ENCODE assay signal across 8 cellular contexts in genomic region chr2:19863303-19864041, GRCh38. TPM values are rescaled to one million over a fixed set of nuclear protein-coding genes. Genes with fewer than 3 reads are reported as not detected.
DNase-seq lines count a peak whose midpoint lies in the region; ATAC-seq and TF ChIP-seq lines count a peak whose summit lies in the region.

No MANE protein-coding gene starts in this region.

- ATAC-seq in GM18868 (IDR thresholded peaks at IDR 0.05; ENCODE audit: unreplicated experiment) (peak; percentile 58), HG03095 (IDR thresholded peaks at IDR 0.05; ENCODE audit: unreplicated experiment) (peak; percentile 62)
- peak; percentile 77 to 89 for ATAC-seq in naive thymus-derived CD8-positive, alpha-beta T cell
- peak; percentile 77 to 79 for ATAC-seq in stimulated activated naive B cell treated with anti-CD40 and anti-IgM and Interleukin-4, amounts not matched to agents 10 μg/mL and 1 μg/mL and 100 μg/mL, for 72 hours (replicated peaks)

- no peaks in the 10 kb centered on the region for H3K36me3 Mint-ChIP-seq in naive thymus-derived CD8-positive, alpha-beta T cell
- H3K36me3 Mint-ChIP-seq in stimulated activated naive B cell treated with anti-CD40 and anti-IgM and Interleukin-4, amounts not matched to agents 10 μg/mL and 1 μg/mL and 100 μg/mL, for 72 hours, result no peaks in the 10 kb centered on the region

- peaks cover 2 to 16% (median 8%) of the 10 kb centered on the region in 4 donors for H3K4me1 Mint-ChIP-seq in naive thymus-derived CD8-positive, alpha-beta T cell
- H3K4me1 Mint-ChIP-seq in stimulated activated naive B cell treated with anti-CD40 and anti-IgM and Interleukin-4, amounts not matched to agents 10 μg/mL and 1 μg/mL and 100 μg/mL, for 72 hours, result peaks cover 8 to 20% of the 10 kb centered on the region in 2 donors

- POLR2A ChIA-PET in naive thymus-derived CD8-positive, alpha-beta T cell (lab: Charles Lee), result no interaction called here

- H3K9ac ChIP-seq in OCI-LY3 (ENCODE audit: low read length) (peak overlapping the region; percentile 46), fibroblast of lung (ENCODE audit: insufficient read depth, low read length) (no peak overlapping the region)

- peaks cover 57% of the 10 kb centered on the region for H3K4me1 ChIP-seq in OCI-LY3 (ENCODE audit: low read length)
- peaks cover 12% of the 10 kb centered on the region for H3K4me1 ChIP-seq in fibroblast of lung (ENCODE audit: control insufficient read depth, extremely low read depth, insufficient read depth, low read length)

- no peak overlapping the region for H3K27ac Mint-ChIP-seq in naive thymus-derived CD8-positive, alpha-beta T cell
- H3K27ac Mint-ChIP-seq in stimulated activated naive B cell treated with anti-CD40 and anti-IgM and Interleukin-4, amounts not matched to agents 10 μg/mL and 1 μg/mL and 100 μg/mL, for 72 hours, result no peak overlapping the region

- H3K4me3 Mint-ChIP-seq in naive thymus-derived CD8-positive, alpha-beta T cell, result peak overlapping the region in 1 of 10 donors; percentile 49
- no peak overlapping the region for H3K4me3 Mint-ChIP-seq in stimulated activated naive B cell treated with anti-CD40 and anti-IgM and Interleukin-4, amounts not matched to agents 10 μg/mL and 1 μg/mL and 100 μg/mL, for 72 hours

- no peaks in the 10 kb centered on the region for H3K9me3 Mint-ChIP-seq in naive thymus-derived CD8-positive, alpha-beta T cell
- no peaks in the 10 kb centered on the region for H3K9me3 Mint-ChIP-seq in stimulated activated naive B cell treated with anti-CD40 and anti-IgM and Interleukin-4, amounts not matched to agents 10 μg/mL and 1 μg/mL and 100 μg/mL, for 72 hours

- no peak for DNase-seq in AG09319 (ENCODE audit: extremely low read depth, low read depth)
- peak; percentile 77 to 81 for DNase-seq in activated T-cell treated with anti-CD3 and anti-CD28 coated beads, Interleukin-2, amount 50 U/mL, for 48 hours
- peak; percentile 44 to 63 for DNase-seq in fibroblast of lung (ENCODE audit: low read depth in 2 of 2)
- peak; percentile 39 to 77 (median 66) for DNase-seq in naive thymus-derived CD8-positive, alpha-beta T cell
- DNase-seq in stimulated activated naive B cell treated with anti-CD40 and anti-IgM and Interleukin-4, amounts not matched to agents 10 μg/mL and 1 μg/mL and 100 μg/mL, for 72 hours, result peak; percentile 47

- H3K27me3 ChIP-seq in OCI-LY3 (ENCODE audit: low read depth, low read length), result no peaks in the 10 kb centered on the region
- H3K27me3 ChIP-seq in fibroblast of lung (ENCODE audit: control insufficient read depth, insufficient read depth, low read length), result no peaks in the 10 kb centered on the region

- H3K36me3 ChIP-seq in OCI-LY3 (replicated peaks; ENCODE audit: low read depth, low read length) (no peaks in the 10 kb centered on the region), fibroblast of lung (ENCODE audit: control insufficient read depth, insufficient read depth, low read length) (no peaks in the 10 kb centered on the region)

- peaks cover 0 to 8% (median 0%) of the 10 kb centered on the region in 5 donors for H3K27me3 Mint-ChIP-seq in naive thymus-derived CD8-positive, alpha-beta T cell
- H3K27me3 Mint-ChIP-seq in stimulated activated naive B cell treated with anti-CD40 and anti-IgM and Interleukin-4, amounts not matched to agents 10 μg/mL and 1 μg/mL and 100 μg/mL, for 72 hours, result peaks cover 12 to 15% of the 10 kb centered on the region in 2 donors

- H3K9me3 ChIP-seq in OCI-LY3 (ENCODE audit: insufficient read depth, low read length) (no peaks in the 10 kb centered on the region), fibroblast of lung (ENCODE audit: control insufficient read depth, insufficient read depth, low read depth, low read length) (no peaks in the 10 kb centered on the region)

- peak; percentile 80 for TF ChIP-seq CTCF in AG09319 (IDR thresholded peaks at IDR 0.05; ENCODE audit: low read depth, low read length)
- TF ChIP-seq CTCF in OCI-LY3 (IDR thresholded peaks at IDR 0.05; ENCODE audit: low read depth, low read length), result peak; percentile 93
- peak; percentile 76 to 78 for TF ChIP-seq CTCF in fibroblast of lung (conservative IDR thresholded peaks at IDR 0.05 in 1 of 2, IDR thresholded peaks at IDR 0.05 in 1 of 2; ENCODE audit: low read depth in 1 of 2, low read length in 2 of 2)

- H2AFZ ChIP-seq in OCI-LY3 (ENCODE audit: low read depth, low read length) (peak overlapping the region; percentile 86), fibroblast of lung (ENCODE audit: low read length) (peak overlapping the region; percentile 15)

- peak overlapping the region; percentile 73 for H3K4me3 ChIP-seq in OCI-LY3 (ENCODE audit: low read length)
- no peak overlapping the region for H3K4me3 ChIP-seq in fibroblast of lung (replicated peaks in 1 of 4; ENCODE audit: control extremely low read depth in 1 of 4, insufficient read depth in 1 of 4, low read depth in 3 of 4, low read length in 4 of 4)

- H3K4me2 ChIP-seq in OCI-LY3 (ENCODE audit: low read length) (peak overlapping the region; percentile 85), fibroblast of lung (ENCODE audit: extremely low read depth, insufficient read depth, low read length) (no peak overlapping the region)

- no peaks in the 10 kb centered on the region for H3K79me2 ChIP-seq in OCI-LY3 (ENCODE audit: low read length)
- H3K79me2 ChIP-seq in fibroblast of lung (ENCODE audit: control insufficient read depth, insufficient read depth, low read length), result no peaks in the 10 kb centered on the region

- H3K27ac ChIP-seq in OCI-LY3 (ENCODE audit: low read length), result no peak overlapping the region
- H3K27ac ChIP-seq in fibroblast of lung (ENCODE audit: insufficient read depth, low read length), result no peak overlapping the region

- H4K20me1 ChIP-seq in OCI-LY3 (ENCODE audit: insufficient read depth, low read length), result no peaks in the 10 kb centered on the region
- H4K20me1 ChIP-seq in fibroblast of lung (ENCODE audit: control insufficient read depth, extremely low read depth, insufficient read depth, low read length), result no peaks in the 10 kb centered on the region

RNA-seq across cellular contexts. Expression of gene TTC32, which starts 38.3 kb away (rescaled TPM):
- 5.6 and 5.8 TPM in 2 replicates for total RNA-seq in fibroblast of lung
- 4.7 and 6.0 TPM in 2 replicates for polyA plus RNA-seq in fibroblast of lung
- 4.2 and 6.1 TPM in 2 replicates for polyA plus RNA-seq in fibroblast of lung (2012)
- polyA minus RNA-seq in fibroblast of lung (ENCODE audit: low replicate concordance), result not detected in 2 replicates
- 10 to 100 TPM; 65.7 to 66.5 TPM for total RNA-seq in naive thymus-derived CD8-positive, alpha-beta T cell
- 10 to 100 TPM; 21.9 to 37.0 (median 31.0) TPM for polyA plus RNA-seq in naive thymus-derived CD8-positive, alpha-beta T cell
